Comparison of ENCODE assay signal across 2 cellular contexts in the genomic region with DNA sequence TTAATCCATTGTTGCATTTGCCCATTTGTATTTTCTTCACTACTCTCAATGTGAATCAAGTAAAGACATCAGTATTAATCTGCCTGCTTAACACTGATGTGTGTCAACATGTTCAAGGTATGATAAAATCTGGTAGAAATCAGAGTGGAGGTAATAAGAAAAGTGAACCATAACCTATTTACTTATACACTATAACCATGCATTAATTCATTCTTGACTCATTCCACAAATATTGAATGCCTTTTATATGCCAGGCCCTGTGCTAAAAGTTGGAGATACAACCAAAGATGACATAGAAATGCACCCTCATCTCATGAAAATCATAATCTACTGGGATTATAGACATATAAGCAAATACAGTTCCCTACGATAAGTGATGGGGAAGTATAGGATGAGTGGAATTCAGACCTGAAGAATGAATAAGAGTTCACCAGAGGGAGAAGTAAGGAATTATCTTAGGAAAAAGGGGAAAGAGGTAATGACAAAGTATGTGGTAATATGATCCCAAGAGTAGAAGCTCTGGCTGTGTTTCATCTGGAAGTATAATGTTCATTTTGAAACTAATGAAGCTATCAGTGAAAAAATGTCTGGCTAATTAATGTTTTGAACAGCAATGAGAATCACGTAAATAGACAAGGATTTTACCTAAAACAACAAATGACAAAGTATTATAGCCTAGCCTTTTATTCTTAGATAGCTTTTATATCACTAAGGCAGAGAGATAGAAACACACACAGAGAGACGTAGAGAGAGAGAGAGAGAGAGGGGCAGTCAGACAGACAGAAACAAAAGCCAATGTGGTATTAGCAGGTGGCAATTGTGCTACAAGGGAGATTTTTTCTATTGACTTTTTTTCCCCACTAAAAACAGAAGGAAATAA.
TF ChIP-seq lines count a peak whose summit lies in the region.

No MANE protein-coding gene starts in this region.

TF ChIP-seq in SK-N-SH treated with all-trans-retinoic acid at 6 μM for 48 hours, 23 proteins besides CTCF, POLR2A, EP300 and RAD21:
- no peak for TF ChIP-seq CSDC2 (CRISPR knock-in tag; IDR thresholded peaks at IDR 0.05)
- TF ChIP-seq ZNF70 (CRISPR knock-in tag; IDR thresholded peaks at IDR 0.05) = no peak
- TF ChIP-seq, protein P1, sequence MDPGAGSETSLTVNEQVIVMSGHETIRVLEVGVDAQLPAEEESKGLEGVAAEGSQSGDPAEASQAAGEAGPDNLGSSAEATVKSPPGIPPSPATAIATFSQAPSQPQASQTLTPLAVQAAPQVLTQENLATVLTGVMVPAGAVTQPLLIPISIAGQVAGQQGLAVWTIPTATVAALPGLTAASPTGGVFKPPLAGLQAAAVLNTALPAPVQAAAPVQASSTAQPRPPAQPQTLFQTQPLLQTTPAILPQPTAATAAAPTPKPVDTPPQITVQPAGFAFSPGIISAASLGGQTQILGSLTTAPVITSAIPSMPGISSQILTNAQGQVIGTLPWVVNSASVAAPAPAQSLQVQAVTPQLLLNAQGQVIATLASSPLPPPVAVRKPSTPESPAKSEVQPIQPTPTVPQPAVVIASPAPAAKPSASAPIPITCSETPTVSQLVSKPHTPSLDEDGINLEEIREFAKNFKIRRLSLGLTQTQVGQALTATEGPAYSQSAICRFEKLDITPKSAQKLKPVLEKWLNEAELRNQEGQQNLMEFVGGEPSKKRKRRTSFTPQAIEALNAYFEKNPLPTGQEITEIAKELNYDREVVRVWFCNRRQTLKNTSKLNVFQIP (CRISPR knock-in tag; IDR thresholded peaks at IDR 0.05; ENCODE audit: borderline replicate concordance, low read depth) = no peak
- TF ChIP-seq, protein P2, sequence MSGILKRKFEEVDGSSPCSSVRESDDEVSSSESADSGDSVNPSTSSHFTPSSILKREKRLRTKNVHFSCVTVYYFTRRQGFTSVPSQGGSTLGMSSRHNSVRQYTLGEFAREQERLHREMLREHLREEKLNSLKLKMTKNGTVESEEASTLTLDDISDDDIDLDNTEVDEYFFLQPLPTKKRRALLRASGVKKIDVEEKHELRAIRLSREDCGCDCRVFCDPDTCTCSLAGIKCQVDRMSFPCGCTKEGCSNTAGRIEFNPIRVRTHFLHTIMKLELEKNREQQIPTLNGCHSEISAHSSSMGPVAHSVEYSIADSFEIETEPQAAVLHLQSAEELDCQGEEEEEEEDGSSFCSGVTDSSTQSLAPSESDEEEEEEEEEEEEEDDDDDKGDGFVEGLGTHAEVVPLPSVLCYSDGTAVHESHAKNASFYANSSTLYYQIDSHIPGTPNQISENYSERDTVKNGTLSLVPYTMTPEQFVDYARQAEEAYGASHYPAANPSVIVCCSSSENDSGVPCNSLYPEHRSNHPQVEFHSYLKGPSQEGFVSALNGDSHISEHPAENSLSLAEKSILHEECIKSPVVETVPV (CRISPR knock-in tag; IDR thresholded peaks at IDR 0.05) = no peak
- no peak for TF ChIP-seq ZNF565 (CRISPR knock-in tag; conservative IDR thresholded peaks at IDR 0.05; ENCODE audit: low read depth)
- no peak for TF ChIP-seq ISL1 (CRISPR knock-in tag; IDR thresholded peaks at IDR 0.05)
- TF ChIP-seq ARNTL (CRISPR knock-in tag; IDR thresholded peaks at IDR 0.05; ENCODE audit: borderline replicate concordance, low read depth) = no peak
- TF ChIP-seq TOX (CRISPR knock-in tag; IDR thresholded peaks at IDR 0.05; ENCODE audit: borderline replicate concordance) = no peak
- no peak for TF ChIP-seq ESRRG (CRISPR knock-in tag; IDR thresholded peaks at IDR 0.05)
- no peak for TF ChIP-seq OSR1 (CRISPR knock-in tag; IDR thresholded peaks at IDR 0.05)
- TF ChIP-seq TCF4 (CRISPR knock-in tag; IDR thresholded peaks at IDR 0.05; ENCODE audit: borderline replicate concordance) = no peak
- TF ChIP-seq, protein P3, sequence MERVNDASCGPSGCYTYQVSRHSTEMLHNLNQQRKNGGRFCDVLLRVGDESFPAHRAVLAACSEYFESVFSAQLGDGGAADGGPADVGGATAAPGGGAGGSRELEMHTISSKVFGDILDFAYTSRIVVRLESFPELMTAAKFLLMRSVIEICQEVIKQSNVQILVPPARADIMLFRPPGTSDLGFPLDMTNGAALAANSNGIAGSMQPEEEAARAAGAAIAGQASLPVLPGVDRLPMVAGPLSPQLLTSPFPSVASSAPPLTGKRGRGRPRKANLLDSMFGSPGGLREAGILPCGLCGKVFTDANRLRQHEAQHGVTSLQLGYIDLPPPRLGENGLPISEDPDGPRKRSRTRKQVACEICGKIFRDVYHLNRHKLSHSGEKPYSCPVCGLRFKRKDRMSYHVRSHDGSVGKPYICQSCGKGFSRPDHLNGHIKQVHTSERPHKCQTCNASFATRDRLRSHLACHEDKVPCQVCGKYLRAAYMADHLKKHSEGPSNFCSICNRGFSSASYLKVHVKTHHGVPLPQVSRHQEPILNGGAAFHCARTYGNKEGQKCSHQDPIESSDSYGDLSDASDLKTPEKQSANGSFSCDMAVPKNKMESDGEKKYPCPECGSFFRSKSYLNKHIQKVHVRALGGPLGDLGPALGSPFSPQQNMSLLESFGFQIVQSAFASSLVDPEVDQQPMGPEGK (CRISPR knock-in tag; IDR thresholded peaks at IDR 0.05; ENCODE audit: borderline replicate concordance) = no peak
- no peak for TF ChIP-seq ZFP3 (CRISPR knock-in tag; IDR thresholded peaks at IDR 0.05)
- TF ChIP-seq ZFP30 (CRISPR knock-in tag; IDR thresholded peaks at IDR 0.05) = no peak

TF ChIP-seq in SK-N-SH, 30 proteins besides CTCF, POLR2A, EP300 and RAD21:
- TF ChIP-seq TCF12 (IDR thresholded peaks at IDR 0.05) (no peak), TEAD4 (IDR thresholded peaks at IDR 0.05; ENCODE audit: borderline replicate concordance, insufficient read depth) (no peak), FOXM1 (IDR thresholded peaks at IDR 0.05; ENCODE audit: low read depth) (no peak), YY1 (IDR thresholded peaks at IDR 0.05; ENCODE audit: low read depth) (no peak), FOXJ3 (CRISPR knock-in tag; IDR thresholded peaks at IDR 0.05) (no peak), GABPA (IDR thresholded peaks at IDR 0.05; ENCODE audit: low read depth) (no peak), NFIC (IDR thresholded peaks at IDR 0.05; ENCODE audit: borderline replicate concordance) (no peak), RFX5 (IDR thresholded peaks at IDR 0.05; ENCODE audit: low read length) (no peak), NRF1 (IDR thresholded peaks at IDR 0.05; ENCODE audit: low read depth, low read length) (no peak)
- TF ChIP-seq, protein P4, sequence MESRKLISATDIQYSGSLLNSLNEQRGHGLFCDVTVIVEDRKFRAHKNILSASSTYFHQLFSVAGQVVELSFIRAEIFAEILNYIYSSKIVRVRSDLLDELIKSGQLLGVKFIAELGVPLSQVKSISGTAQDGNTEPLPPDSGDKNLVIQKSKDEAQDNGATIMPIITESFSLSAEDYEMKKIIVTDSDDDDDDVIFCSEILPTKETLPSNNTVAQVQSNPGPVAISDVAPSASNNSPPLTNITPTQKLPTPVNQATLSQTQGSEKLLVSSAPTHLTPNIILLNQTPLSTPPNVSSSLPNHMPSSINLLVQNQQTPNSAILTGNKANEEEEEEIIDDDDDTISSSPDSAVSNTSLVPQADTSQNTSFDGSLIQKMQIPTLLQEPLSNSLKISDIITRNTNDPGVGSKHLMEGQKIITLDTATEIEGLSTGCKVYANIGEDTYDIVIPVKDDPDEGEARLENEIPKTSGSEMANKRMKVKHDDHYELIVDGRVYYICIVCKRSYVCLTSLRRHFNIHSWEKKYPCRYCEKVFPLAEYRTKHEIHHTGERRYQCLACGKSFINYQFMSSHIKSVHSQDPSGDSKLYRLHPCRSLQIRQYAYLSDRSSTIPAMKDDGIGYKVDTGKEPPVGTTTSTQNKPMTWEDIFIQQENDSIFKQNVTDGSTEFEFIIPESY (IDR thresholded peaks at IDR 0.05; ENCODE audit: borderline replicate concordance, low read depth) = no peak
- TF ChIP-seq, protein P5, sequence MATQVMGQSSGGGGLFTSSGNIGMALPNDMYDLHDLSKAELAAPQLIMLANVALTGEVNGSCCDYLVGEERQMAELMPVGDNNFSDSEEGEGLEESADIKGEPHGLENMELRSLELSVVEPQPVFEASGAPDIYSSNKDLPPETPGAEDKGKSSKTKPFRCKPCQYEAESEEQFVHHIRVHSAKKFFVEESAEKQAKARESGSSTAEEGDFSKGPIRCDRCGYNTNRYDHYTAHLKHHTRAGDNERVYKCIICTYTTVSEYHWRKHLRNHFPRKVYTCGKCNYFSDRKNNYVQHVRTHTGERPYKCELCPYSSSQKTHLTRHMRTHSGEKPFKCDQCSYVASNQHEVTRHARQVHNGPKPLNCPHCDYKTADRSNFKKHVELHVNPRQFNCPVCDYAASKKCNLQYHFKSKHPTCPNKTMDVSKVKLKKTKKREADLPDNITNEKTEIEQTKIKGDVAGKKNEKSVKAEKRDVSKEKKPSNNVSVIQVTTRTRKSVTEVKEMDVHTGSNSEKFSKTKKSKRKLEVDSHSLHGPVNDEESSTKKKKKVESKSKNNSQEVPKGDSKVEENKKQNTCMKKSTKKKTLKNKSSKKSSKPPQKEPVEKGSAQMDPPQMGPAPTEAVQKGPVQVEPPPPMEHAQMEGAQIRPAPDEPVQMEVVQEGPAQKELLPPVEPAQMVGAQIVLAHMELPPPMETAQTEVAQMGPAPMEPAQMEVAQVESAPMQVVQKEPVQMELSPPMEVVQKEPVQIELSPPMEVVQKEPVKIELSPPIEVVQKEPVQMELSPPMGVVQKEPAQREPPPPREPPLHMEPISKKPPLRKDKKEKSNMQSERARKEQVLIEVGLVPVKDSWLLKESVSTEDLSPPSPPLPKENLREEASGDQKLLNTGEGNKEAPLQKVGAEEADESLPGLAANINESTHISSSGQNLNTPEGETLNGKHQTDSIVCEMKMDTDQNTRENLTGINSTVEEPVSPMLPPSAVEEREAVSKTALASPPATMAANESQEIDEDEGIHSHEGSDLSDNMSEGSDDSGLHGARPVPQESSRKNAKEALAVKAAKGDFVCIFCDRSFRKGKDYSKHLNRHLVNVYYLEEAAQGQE (IDR thresholded peaks at IDR 0.05; ENCODE audit: low read depth, low read length) = no peak
- TF ChIP-seq, protein P6, sequence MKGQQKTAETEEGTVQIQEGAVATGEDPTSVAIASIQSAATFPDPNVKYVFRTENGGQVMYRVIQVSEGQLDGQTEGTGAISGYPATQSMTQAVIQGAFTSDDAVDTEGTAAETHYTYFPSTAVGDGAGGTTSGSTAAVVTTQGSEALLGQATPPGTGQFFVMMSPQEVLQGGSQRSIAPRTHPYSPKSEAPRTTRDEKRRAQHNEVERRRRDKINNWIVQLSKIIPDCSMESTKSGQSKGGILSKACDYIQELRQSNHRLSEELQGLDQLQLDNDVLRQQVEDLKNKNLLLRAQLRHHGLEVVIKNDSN (IDR thresholded peaks at IDR 0.05; ENCODE audit: borderline replicate concordance, low read depth) = no peak
- TF ChIP-seq, protein P7, sequence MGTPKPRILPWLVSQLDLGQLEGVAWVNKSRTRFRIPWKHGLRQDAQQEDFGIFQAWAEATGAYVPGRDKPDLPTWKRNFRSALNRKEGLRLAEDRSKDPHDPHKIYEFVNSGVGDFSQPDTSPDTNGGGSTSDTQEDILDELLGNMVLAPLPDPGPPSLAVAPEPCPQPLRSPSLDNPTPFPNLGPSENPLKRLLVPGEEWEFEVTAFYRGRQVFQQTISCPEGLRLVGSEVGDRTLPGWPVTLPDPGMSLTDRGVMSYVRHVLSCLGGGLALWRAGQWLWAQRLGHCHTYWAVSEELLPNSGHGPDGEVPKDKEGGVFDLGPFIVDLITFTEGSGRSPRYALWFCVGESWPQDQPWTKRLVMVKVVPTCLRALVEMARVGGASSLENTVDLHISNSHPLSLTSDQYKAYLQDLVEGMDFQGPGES (IDR thresholded peaks at IDR 0.05; ENCODE audit: low read depth, low read length) = no peak
